ENCODE assay signal across 23 cellular contexts in genomic region chr1:38310079-38310478, GRCh38.
"Had no signal": no experiment of that assay in that cellular context is flagged by ENCODE, and none has a peak within 500 bp of the region (broad histone marks: within the 10 kb centered on the region; RNA-seq: fewer than 3 reads in every experiment).

No MANE protein-coding gene starts in this region.

- H3K4me2 ChIP-seq: KMS-11, SK-N-SH had no signal

- DNase-seq: IMR-90, Kasumi-1, MM.1S, NCI-H1092 treated with DMSO at 0.1 percent for 48 hours, NCI-H1436, NCI-H187, NCI-H2029, NCI-H2081 treated with DMSO at 0.1 percent for 48 hours, NCI-H2171, NCI-H226, NCI-H446, NCI-H510A, NCI-H524 treated with DMSO at 0.1 percent for 48 hours, NCI-H69, NCI-H774, PC-3, SHP77, SK-N-SH, SW 1271 had no signal

- H3K9me3 ChIP-seq: SK-N-SH had no signal

- FAIRE-seq: HepG2 had no signal

- ATAC-seq: HepG2, Panc1, PC-3 had no signal

- H3K9ac ChIP-seq: KMS-11, SK-N-SH had no signal

- H3K27ac ChIP-seq: KMS-11, RWPE1 had no signal
